In the genomic region with DNA sequence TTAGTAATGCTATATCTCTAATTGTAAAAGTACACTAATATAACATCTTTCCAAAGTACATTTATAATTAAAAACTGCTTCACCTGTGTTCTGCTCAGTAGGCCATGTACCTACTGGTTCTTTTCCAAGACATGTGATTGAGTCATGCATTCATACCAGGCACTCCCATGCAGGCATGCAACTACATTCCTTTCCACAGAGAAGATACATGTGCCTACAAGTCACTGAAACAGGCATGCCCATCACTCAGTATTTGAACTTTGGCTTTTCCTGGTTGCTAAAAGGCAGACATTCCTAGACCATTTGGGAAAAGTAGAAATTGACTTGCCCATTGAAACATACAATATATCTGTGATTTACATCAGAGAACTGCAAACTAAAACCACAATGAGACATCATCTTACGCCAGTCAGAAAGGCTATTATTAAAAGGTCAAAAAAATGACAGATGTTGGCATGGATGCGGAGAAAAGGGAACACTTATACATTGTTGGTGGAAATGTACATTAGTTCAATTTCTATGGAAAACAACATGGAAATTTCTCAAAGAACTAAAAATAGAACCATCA, we compare ENCODE assay signal across 18 cellular contexts.
"Had no signal": no experiment of that assay in that cellular context is flagged by ENCODE, and none has a peak within 500 bp of the region (broad histone marks: within the 10 kb centered on the region; RNA-seq: fewer than 3 reads in every experiment).

No MANE protein-coding gene starts in this region.

- H3K9me3 ChIP-seq: colonic mucosa, lower lobe of right lung, transverse colon had no signal

- H3K4me2 ChIP-seq: hepatocyte had no signal

- H3K79me2 ChIP-seq: hepatocyte, parathyroid adenoma had no signal

- DNase-seq: activated B cell treated with CpG ODN at 0.5 μM for 24 hours; activated CD4-positive, alpha-beta memory T cell treated with anti-CD3 and anti-CD28 coated beads for 36 hours; activated CD4-positive, alpha-beta T cell treated with anti-CD3 and anti-CD28 coated beads for 4 hours; activated naive CD8-positive, alpha-beta T cell treated with anti-CD3 and anti-CD28 coated beads for 36 hours; activated T-cell treated with anti-CD3 and anti-CD28 coated beads for 4 hours; amygdala; colonic mucosa; lower lobe of right lung; retina; stimulated activated CD4-positive, alpha-beta T cell treated with anti-CD3 and anti-CD28 coated beads, Interleukin-12 subunit alpha, Interleukin-12 subunit beta, amount 100 ng/mL, for 4 hours; stimulated activated CD4-positive, alpha-beta T cell treated with anti-CD3 and anti-CD28 coated beads, Interleukin-1b, Interleukin-23, amount 100 ng/mL, for 48 hours; stimulated activated CD8-positive, alpha-beta memory T cell treated with anti-CD3 and anti-CD28 coated beads, Interleukin-4, amount 100 ng/mL, for 48 hours; stimulated activated naive CD4-positive, alpha-beta T cell treated with Interleukin-2 at 50 U/mL for 16 hours; T-helper 1 cell; T-helper 9 cell; transverse colon had no signal

- H2AFZ ChIP-seq: hepatocyte, parathyroid adenoma had no signal

- H3K27me3 ChIP-seq: colonic mucosa, hepatocyte, transverse colon had no signal

- H3K27ac ChIP-seq: colonic mucosa, hepatocyte, lower lobe of right lung, parathyroid adenoma, transverse colon had no signal

- ATAC-seq: lower lobe of right lung had no signal

- H3K9ac ChIP-seq: parathyroid adenoma had no signal

- H3K4me3 ChIP-seq: colonic mucosa, hepatocyte, lower lobe of right lung, transverse colon had no signal

- H3K36me3 ChIP-seq: colonic mucosa, lower lobe of right lung, transverse colon had no signal

- H3K4me1 ChIP-seq: colonic mucosa, lower lobe of right lung, parathyroid adenoma, transverse colon had no signal
